In the genomic region with DNA sequence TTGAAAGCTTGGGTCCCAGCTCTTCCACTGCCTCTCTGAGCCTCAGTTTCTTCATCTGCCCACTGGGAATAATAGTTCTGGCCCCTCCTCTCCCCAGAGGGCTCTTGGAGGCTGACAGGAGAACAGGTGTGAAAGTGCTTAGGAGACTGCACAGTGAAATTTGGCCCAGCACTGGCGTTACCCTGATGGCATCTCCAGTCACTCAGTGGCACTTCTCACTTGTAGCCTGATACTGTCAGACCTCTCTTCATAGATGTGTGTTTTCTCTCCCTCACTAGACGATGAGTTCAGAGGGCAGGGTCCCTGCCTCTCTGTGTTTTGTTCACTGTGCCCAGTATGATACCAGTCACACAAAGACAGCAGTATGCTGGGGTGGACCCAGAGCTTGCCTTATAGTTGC, we compare ENCODE assay signal across 19 cellular contexts. TPM values are rescaled to one million over a fixed set of nuclear protein-coding genes. Genes with fewer than 3 reads are reported as not detected.
DNase-seq lines count a peak whose midpoint lies in the region; ATAC-seq, FAIRE-seq and TF ChIP-seq lines count a peak whose summit lies in the region.
"Had no signal": no experiment of that assay in that cellular context is flagged by ENCODE, and none has a peak within 500 bp of the region (broad histone marks: within the 10 kb centered on the region; RNA-seq: fewer than 3 reads in every experiment).

No MANE protein-coding gene starts in this region.

- no peak for TF ChIP-seq RAD21 in H1 (IDR thresholded peaks at IDR 0.05 in 1 of 2, conservative IDR thresholded peaks at IDR 0.05 in 1 of 2; ENCODE audit: low read depth in 2 of 2, low read length in 2 of 2)

- no peak overlapping the region for H4K91ac ChIP-seq in H1 (replicated peaks; ENCODE audit: insufficient read length, low read length)

- no peak overlapping the region for H3K14ac ChIP-seq in H1 (ENCODE audit: insufficient read length)

- H3K23ac ChIP-seq in H1 (ENCODE audit: insufficient read length): no peak overlapping the region

- 61% methylated on average over 2 of the region's 2 CpGs for WGBS in right cardiac atrium
- whole genome bisulfite sequencing in H1 (ENCODE audit: extremely low coverage in 1 of 2, insufficient coverage in 1 of 2, insufficient read length in 1 of 2, insufficient replicate concordance in 2 of 2, low coverage in 1 of 2, low lambda C conversion rate in 2 of 2, missing lambda C conversion rate in 1 of 2), 2 experiments: 86% methylated on average over 2 of the region's 2 CpGs; no CpG with 5 or more reads in 1 of the 2 experiments
- WGBS in tibial nerve, 2 donors: 61 to 71% methylated on average over 2 of the region's 2 CpGs

- peak overlapping the region; percentile 7 for H3K27ac ChIP-seq in right cardiac atrium (ENCODE audit: low read length)
- no peak overlapping the region for H3K27ac ChIP-seq in H1 (ENCODE audit: low read depth, low read length)
- H3K27ac ChIP-seq in skeletal muscle tissue (ENCODE audit: low read depth, low read length): peak overlapping the region; percentile 67
- H3K27ac ChIP-seq in tibial nerve: no peak overlapping the region
- H3K27ac ChIP-seq: C4-2B, SK-N-MC had no signal

- H2BK120ac ChIP-seq in H1 (replicated peaks; ENCODE audit: low read depth, low read length): no peak overlapping the region

- no peaks in the 10 kb centered on the region for H3K79me2 ChIP-seq in H1 (ENCODE audit: control insufficient read depth in 1 of 2, insufficient read depth in 2 of 2, low read length in 2 of 2)

- H3K4ac ChIP-seq in H1 (replicated peaks; ENCODE audit: insufficient read length, low read depth, low read length): no peak overlapping the region

- H3K4me1 ChIP-seq in right cardiac atrium (ENCODE audit: control insufficient read depth, insufficient read depth, low read length) (peaks cover 4% of the 10 kb centered on the region), H1 (replicated peaks in 1 of 4; ENCODE audit: control insufficient read depth in 3 of 4, insufficient read depth in 4 of 4, low read length in 3 of 4) (peaks cover 7 to 33% (median 20%) of the 10 kb centered on the region in 4 experiments), skeletal muscle tissue (ENCODE audit: control insufficient read depth in 3 of 3, insufficient read depth in 3 of 3, low read length in 3 of 3) (peaks cover 26 to 39% (median 28%) of the 10 kb centered on the region in 3 donors), tibial nerve (peaks cover 0 to 24% (median 0%) of the 10 kb centered on the region in 4 donors)
- H3K4me1 ChIP-seq: Caco-2 had no signal

- no peak for TF ChIP-seq EP300 in H1 (IDR thresholded peaks at IDR 0.05; ENCODE audit: borderline replicate concordance in 1 of 2, low read depth in 2 of 2, low read length in 2 of 2)
- no peak for TF ChIP-seq EP300 in tibial nerve (IDR thresholded peaks at IDR 0.05)

- CTCF ChIA-PET in H1 (lab: Charles Lee; ENCODE audit: partially characterized antibody) (interaction anchor here (0.7 to 6.9 kb wide), 40 partner anchors 12 to 313 kb away, joined by 3 to 180 read pairs (median 5); partner anchors contain the start of genes DPP8, HACD3, IGDCC3 and IGDCC4), HEK293T (lab: Yijun Ruan, JAX) (interaction anchor here (0.6 to 3.6 kb wide), 12 partner anchors 13 to 197 kb away, joined by 3 to 21 read pairs (median 4); no protein-coding TSS in a partner anchor)

- ATAC-seq in right cardiac atrium: peak; percentile 67 to 71
- ATAC-seq in left ventricle myocardium superior: no peak

- H4K20me1 ChIP-seq in H1 (replicated peaks in 1 of 2; ENCODE audit: control insufficient read depth in 1 of 2, insufficient read depth in 2 of 2, low read length in 2 of 2): peaks cover 0 to 5% of the 10 kb centered on the region in 2 experiments

- no peak for FAIRE-seq in H1 (lab: Jason Lieb, UNC)

- POLR2A ChIA-PET in H1 (lab: Charles Lee; ENCODE audit: partially characterized antibody) (interaction anchor here (1.5 to 15.2 kb wide), 4 partner anchors 10 to 95 kb away, joined by 4 to 229 read pairs (median 7); partner anchors contain the start of genes IGDCC4 and RNU5B-1), HEK293T (lab: Yijun Ruan, JAX) (interaction anchor here (1.2 to 2.6 kb wide), 3 partner anchors 95 to 130 kb away, joined by 3 to 10 read pairs (median 4); partner anchors contain the start of genes DPP8, HACD3 and RNU5B-1)

- H3K36me3 ChIP-seq in H1 (ENCODE audit: control insufficient read depth in 2 of 4, insufficient read depth in 4 of 4, low read length in 3 of 4) (no peaks in the 10 kb centered on the region; a peak in 1 of 8 replicates), skeletal muscle tissue (ENCODE audit: control insufficient read depth in 3 of 3, insufficient read depth in 3 of 3, low read length in 3 of 3) (peaks cover 0 to 5% (median 4%) of the 10 kb centered on the region in 3 donors), tibial nerve (no peaks in the 10 kb centered on the region), MG63 (no peaks in the 10 kb centered on the region)

- DNase-seq in right cardiac atrium (no peak), left ventricle myocardium superior (no peak), H1 (ENCODE audit: low read depth in 1 of 2, low spot score in 2 of 2) (no peak), HEK293T (ENCODE audit: extremely low spot score) (no peak), tibial nerve (ENCODE audit: low spot score in 2 of 2) (no peak), MG63 (no peak)
- DNase-seq: DMS 273 treated with DMSO at 0.1 percent for 48 hours, DMS79, GDM1, NCI-H2107, NCI-H510A had no signal

- H3K9ac ChIP-seq in H1 (replicated peaks in 1 of 4; ENCODE audit: extremely low read depth in 1 of 4, low read depth in 3 of 4, low read length in 3 of 4) (no peak overlapping the region), skeletal muscle tissue (ENCODE audit: low read depth in 1 of 3, low read length in 3 of 3) (peak overlapping the region in 1 of 3 donors; percentile 26)

- H4K8ac ChIP-seq in H1 (ENCODE audit: extremely low read depth, insufficient read depth, low read length): no peak overlapping the region

- TF ChIP-seq CTCF in H1 (IDR thresholded peaks at IDR 0.05; ENCODE audit: control extremely low read depth in 1 of 3, insufficient read depth in 1 of 3, low read depth in 1 of 3, low read length in 3 of 3): no peak
- TF ChIP-seq CTCF in tibial nerve (IDR thresholded peaks at IDR 0.05): no peak

- peak overlapping the region; percentile 20; the same call in 1 of the 2 replicates for H2BK12ac ChIP-seq in H1 (ENCODE audit: low read depth, low read length)

- intact Hi-C loops in right cardiac atrium (cut with DNase I): no loop called here
- intact Hi-C loops in left ventricle myocardium superior (cut with micrococcal nuclease): no loop called here

- H2AFZ ChIP-seq in H1 (ENCODE audit: low read length): no peak overlapping the region

- H3K23me2 ChIP-seq in H1 (ENCODE audit: low read depth, low read length): peaks cover 14% of the 10 kb centered on the region; the same call in 1 of the 2 replicates

- H2BK20ac ChIP-seq in H1 (ENCODE audit: low read length): no peak overlapping the region

- TF ChIP-seq POLR2A in H1 (IDR thresholded peaks at IDR 0.05; ENCODE audit: control extremely low read depth in 1 of 2, low read depth in 2 of 2, low read length in 2 of 2): no peak
- TF ChIP-seq POLR2A in tibial nerve (IDR thresholded peaks at IDR 0.05): no peak

- no peak overlapping the region; a peak in 1 of 4 replicates for H3K4me2 ChIP-seq in H1 (ENCODE audit: insufficient read depth in 1 of 2, low read depth in 2 of 2, low read length in 2 of 2)

- H3K27me3 ChIP-seq in right cardiac atrium (ENCODE audit: control insufficient read depth, insufficient read depth): no peaks in the 10 kb centered on the region
- H3K27me3 ChIP-seq in H1 (replicated peaks in 1 of 4; ENCODE audit: control insufficient read depth in 3 of 4, extremely low read depth in 1 of 4, insufficient read depth in 3 of 4, low read length in 3 of 4): peaks cover 14 to 34% (median 29%) of the 10 kb centered on the region in 4 experiments
- H3K27me3 ChIP-seq in skeletal muscle tissue (ENCODE audit: control insufficient read depth in 3 of 3, insufficient read depth in 3 of 3, low read length in 3 of 3): peaks cover 0 to 5% (median 5%) of the 10 kb centered on the region in 3 donors
- peaks cover 0 to 33% of the 10 kb centered on the region in 2 donors for H3K27me3 ChIP-seq in tibial nerve
- H3K27me3 ChIP-seq in MG63: no peaks in the 10 kb centered on the region

- H3K9me3 ChIP-seq in right cardiac atrium (ENCODE audit: control insufficient read depth, low read length) (no peaks in the 10 kb centered on the region), H1 (ENCODE audit: insufficient read depth in 2 of 2, low read depth in 1 of 2, low read length in 1 of 2) (no peaks in the 10 kb centered on the region), skeletal muscle tissue (ENCODE audit: control insufficient read depth in 3 of 3, low read length in 3 of 3) (no peaks in the 10 kb centered on the region), tibial nerve (no peaks in the 10 kb centered on the region), MG63 (no peaks in the 10 kb centered on the region)
- H3K9me3 ChIP-seq: Caco-2 had no signal

- no peak overlapping the region for H4K5ac ChIP-seq in H1 (ENCODE audit: insufficient read length, low read depth, low read length)

- H2BK5ac ChIP-seq in H1 (ENCODE audit: low read depth, low read length): no peak overlapping the region

- H2AK5ac ChIP-seq in H1 (ENCODE audit: low read depth, low read length): peak overlapping the region; percentile 5; the same call in 1 of the 2 replicates

- H3K18ac ChIP-seq in H1 (ENCODE audit: extremely low read depth, low read length): no peak overlapping the region

- peak overlapping the region; percentile 82; the same call in 1 of the 2 replicates for H2BK15ac ChIP-seq in H1 (ENCODE audit: low read length)

- no peaks in the 10 kb centered on the region for H3K79me1 ChIP-seq in H1 (ENCODE audit: low read depth, low read length)

- H3K56ac ChIP-seq in H1 (replicated peaks; ENCODE audit: insufficient read length, low read depth, low read length): no peak overlapping the region

- H3K4me3 ChIP-seq in right cardiac atrium (ENCODE audit: low read length): no peak overlapping the region
- H3K4me3 ChIP-seq in H1 (ENCODE audit: extremely low read depth in 1 of 4, insufficient read depth in 2 of 4, low read depth in 3 of 4, low read length in 4 of 4): no peak overlapping the region
- H3K4me3 ChIP-seq in skeletal muscle tissue (ENCODE audit: low read length in 3 of 3): no peak overlapping the region
- no peak overlapping the region for H3K4me3 ChIP-seq in tibial nerve
- no peak overlapping the region for H3K4me3 ChIP-seq in MG63
- H3K4me3 ChIP-seq: SK-N-MC had no signal

RNA-seq across cellular contexts. Expression of gene IGDCC3, which starts 22.2 kb away (rescaled TPM):
- under 1 TPM in 2 of 4 donors, not detected in 2; 0.09 to 0.14 TPM for total RNA-seq in right cardiac atrium
- polyA plus RNA-seq in right cardiac atrium: 0.09 TPM
- 0.10 TPM for total RNA-seq in left ventricle myocardium superior
- total RNA-seq in H1 (2021; fragmentation: NEBNext Ultra II Directional; extraction: Animal tissue kit (Norgen Biotek cat#: 25700)): 45.7 and 45.9 TPM in 2 replicates
- polyA plus RNA-seq in H1 (2011; rRNA removed): 26.8 and 42.3 TPM in 2 replicates
- 23.3 TPM for polyA plus RNA-seq in H1 (2011; cell fraction: cytosol; rRNA removed)
- polyA plus RNA-seq in H1 (2011; cell fraction: nucleus; rRNA removed): 49.4 TPM
- polyA plus RNA-seq in H1 (2012, experiment 1 of 2): 26.5 to 37.1 TPM (median 35.2 TPM) in 4 replicates
- polyA plus RNA-seq in H1 (2012, experiment 2 of 2): 29.5 TPM
- 57.5 TPM for polyA plus RNA-seq in H1 (2013, experiment 1 of 2)
- 60.3 TPM for polyA plus RNA-seq in H1 (2013, experiment 2 of 2)
- 22.4 and 28.5 TPM in 2 replicates for polyA minus RNA-seq in H1 (2011; rRNA and poly(A)+ RNA removed)
- polyA minus RNA-seq in H1 (2011; cell fraction: cytosol; rRNA and poly(A)+ RNA removed): 26.4 TPM
- polyA minus RNA-seq in H1 (2011; cell fraction: nucleus; rRNA and poly(A)+ RNA removed): 23.6 TPM
- total RNA-seq in skeletal muscle tissue: 1.0 TPM
- total RNA-seq in tibial nerve: not detected
- not detected in 2 replicates for total RNA-seq in MG63 (2014; rRNA removed; shearing (Covaris generic); ENCODE audit: low replicate concordance)
- total RNA-seq: CD8-positive, alpha-beta T cell; H4; HT-29; M059J had no signal

RNA-seq across cellular contexts. Expression of gene IGDCC4, which starts 22.8 kb away (rescaled TPM):
- total RNA-seq in right cardiac atrium (1 to 10 TPM; 1.6 to 5.3 (median 4.4) TPM), left ventricle myocardium superior (2.4 TPM), skeletal muscle tissue (35.5 TPM), tibial nerve (1 to 10 TPM in 2 of 4 donors, under 1 TPM in 2; 0.59 to 2.0 (median 1.1) TPM)
- polyA plus RNA-seq in right cardiac atrium (2.2 TPM), H1 (2011; rRNA removed) (10.3 and 12.7 TPM in 2 replicates)
- 7.7 and 7.8 TPM in 2 replicates for total RNA-seq in H1 (2021; fragmentation: NEBNext Ultra II Directional; extraction: Animal tissue kit (Norgen Biotek cat#: 25700))
- polyA plus RNA-seq in H1 (2011; cell fraction: cytosol; rRNA removed): 11.8 TPM
- polyA plus RNA-seq in H1 (2011; cell fraction: nucleus; rRNA removed): 32.6 TPM
- 9.5 to 12.6 TPM (median 11.6 TPM) in 4 replicates for polyA plus RNA-seq in H1 (2012, experiment 1 of 2)
- 4.2 TPM for polyA plus RNA-seq in H1 (2012, experiment 2 of 2)
- polyA plus RNA-seq in H1 (2013, experiment 1 of 2): 4.7 TPM
- 4.3 TPM for polyA plus RNA-seq in H1 (2013, experiment 2 of 2)
- 11.4 and 13.0 TPM in 2 replicates for polyA minus RNA-seq in H1 (2011; rRNA and poly(A)+ RNA removed)
- polyA minus RNA-seq in H1 (2011; cell fraction: cytosol; rRNA and poly(A)+ RNA removed): 6.8 TPM
- 14.2 TPM for polyA minus RNA-seq in H1 (2011; cell fraction: nucleus; rRNA and poly(A)+ RNA removed)
- total RNA-seq in MG63 (2014; rRNA removed; shearing (Covaris generic); ENCODE audit: low replicate concordance): 1.1 and 3.0 TPM in 2 replicates
- total RNA-seq: HT-29 had no signal

Comparison
In these comparisons a context has a peak if more than half of its experiments do, and no peak if none do; other contexts are left out.
1. H3K27ac ChIP-seq: peak in right cardiac atrium (single experiment) and skeletal muscle tissue (single experiment); none in H1 (single experiment) and tibial nerve (0 of 4).
2. RNA of gene IGDCC3, which starts 22.2 kb away (total RNA-seq): 45.7 to 45.9 TPM in H1; 1.0 TPM in skeletal muscle tissue (single experiment), 0.09 to 0.14 TPM in right cardiac atrium, 0.10 TPM in left ventricle myocardium superior (single experiment), not detected in tibial nerve and not detected in MG63; every median in the first group is over 10 times any median in the second.